ENCODE assay signal across 13 cellular contexts in genomic region chr9:98457696-98458370, GRCh38.
"Had no signal": no experiment of that assay in that cellular context is flagged by ENCODE, and none has a peak within 500 bp of the region (broad histone marks: within the 10 kb centered on the region; RNA-seq: fewer than 3 reads in every experiment).

No MANE protein-coding gene starts in this region.

- H3K4me3 ChIP-seq: skin epidermis, transverse colon, vagina had no signal

- H3K4me1 ChIP-seq: transverse colon, vagina had no signal

- DNase-seq: activated CD4-positive, alpha-beta memory T cell treated with anti-CD3 and anti-CD28 coated beads, Interleukin-2, amount 10 ng/mL, durations not matched to agents 7 days and 5 days; activated effector memory CD4-positive, alpha-beta T cell treated with Interleukin-2 at 50 U/mL for 16 hours; activated T-cell treated with anti-CD3 and anti-CD28 coated beads, Interleukin-2, amount 50 U/mL, for 4 hours; foreskin fibroblast; hippocampal formation; nucleus accumbens; stimulated activated CD4-positive, alpha-beta T cell treated with anti-CD3 and anti-CD28 coated beads, Interleukin-4, amount 100 ng/mL, for 24 hours; stimulated activated naive CD8-positive, alpha-beta T cell treated with anti-CD3 and anti-CD28 coated beads, Interleukin-15, Interleukin-2, amounts not matched to agents 100 U/mL and 50 U/mL, for 24 hours; transverse colon; WERI-Rb-1 had no signal

- H3K36me3 ChIP-seq: transverse colon, vagina had no signal

- ATAC-seq: activated T-cell treated with anti-CD3 and anti-CD28 coated beads, Interleukin-2, amount 50 U/mL, for 4 hours; natural killer cell treated with Interleukin-12 subunit alpha and Interleukin-12 subunit beta and Interleukin-15 and Interleukin-18, amount 100 ng/mL, for 72 hours; stimulated activated naive CD8-positive, alpha-beta T cell treated with anti-CD3 and anti-CD28 coated beads, Interleukin-15, Interleukin-2, amounts not matched to agents 100 U/mL and 50 U/mL, for 24 hours had no signal

- H3K27me3 ChIP-seq: vagina had no signal

- H3K27ac ChIP-seq: skin epidermis, transverse colon, vagina, WERI-Rb-1 had no signal
